ENCODE assay signal across 8 cellular contexts in genomic region chr19:3146677-3147100, GRCh38.
DNase-seq lines count a peak whose midpoint lies in the region; ATAC-seq and TF ChIP-seq lines count a peak whose summit lies in the region.

No MANE protein-coding gene starts in this region.

- H3K4me3 ChIP-seq in foreskin fibroblast (ENCODE audit: low read depth in 1 of 2, low read length in 2 of 2) = no peak overlapping the region

- peak; percentile 21 for DNase-seq in NK-92 treated with Interleukin-12 subunit alpha and Interleukin-12 subunit beta, amount 100 ng/mL, for 24 hours (lab: John Stamatoyannopoulos, UW)
- DNase-seq in NK-92 (lab: John Stamatoyannopoulos, UW; ENCODE audit: unreplicated experiment) (no peak), activated T-cell treated with anti-CD3 and anti-CD28 coated beads for 4 hours (peak; percentile 65), foreskin fibroblast (no peak), DMS79 treated with DMSO at 0.1 percent for 48 hours (lab: John Stamatoyannopoulos, UW) (no peak)
- DNase-seq in stimulated activated CD4-positive, alpha-beta T cell treated with anti-CD3 and anti-CD28 coated beads, Interleukin-2, amount 100 ng/mL, for 48 hours = peak; percentile 75 to 77

- TF ChIP-seq CTCF in foreskin fibroblast (IDR thresholded peaks at IDR 0.05; ENCODE audit: low read depth, low read length) = peak; percentile 70

- no peak for ATAC-seq in HG03442 (IDR thresholded peaks at IDR 0.05; ENCODE audit: unreplicated experiment)
- no peak for ATAC-seq in GM18498 (IDR thresholded peaks at IDR 0.05; ENCODE audit: unreplicated experiment)

Comparison
In these comparisons a context has a peak if more than half of its experiments do, and no peak if none do; other contexts are left out.
1. DNase-seq: peak in NK-92 treated with Interleukin-12 subunit alpha and Interleukin-12 subunit beta, amount 100 ng/mL, for 24 hours (single experiment), activated T-cell treated with anti-CD3 and anti-CD28 coated beads for 4 hours (single experiment) and stimulated activated CD4-positive, alpha-beta T cell treated with anti-CD3 and anti-CD28 coated beads, Interleukin-2, amount 100 ng/mL, for 48 hours (2 of 2); none in NK-92 (single experiment), foreskin fibroblast (0 of 2) and DMS79 treated with DMSO at 0.1 percent for 48 hours (single experiment).